22 cellular contexts compared by ENCODE assay signal in the genomic region with DNA sequence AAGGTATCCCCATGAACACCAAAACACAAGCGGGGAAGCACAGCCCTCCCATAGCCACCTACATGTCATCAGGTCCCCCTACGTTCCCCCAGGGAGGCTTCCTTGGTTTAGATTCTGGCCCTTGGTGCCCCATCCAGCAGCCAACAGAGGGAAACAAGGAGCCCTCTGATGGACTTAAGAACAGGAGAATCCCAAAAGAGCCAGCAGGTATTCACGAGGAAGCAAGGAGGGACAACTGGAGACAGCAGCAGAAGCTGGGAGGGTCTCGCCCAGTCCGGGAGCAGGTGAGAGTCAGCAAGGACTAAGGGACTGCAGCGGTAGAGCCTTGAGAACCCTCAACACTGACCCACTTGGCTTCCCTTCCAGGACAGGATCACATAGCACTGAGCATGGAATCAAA. TPM values are rescaled to one million over a fixed set of nuclear protein-coding genes. Genes with fewer than 3 reads are reported as not detected.
DNase-seq lines count a peak whose midpoint lies in the region; ATAC-seq, FAIRE-seq and TF ChIP-seq lines count a peak whose summit lies in the region.
"Had no signal": no experiment of that assay in that cellular context is flagged by ENCODE, and none has a peak within 500 bp of the region (broad histone marks: within the 10 kb centered on the region; RNA-seq: fewer than 3 reads in every experiment).

No MANE protein-coding gene starts in this region.

- intact Hi-C loops in Panc1 (cut with micrococcal nuclease; ENCODE audit: unreplicated experiment) (no loop called here), left ventricle myocardium superior (cut with micrococcal nuclease) (loop anchor here (5.0 kb wide), 1 partner anchor 127 kb away; no protein-coding TSS in a partner anchor)

- DNase-seq in Panc1 (ENCODE audit: low read depth, low spot score) (no peak), endodermal cell (peak; percentile 75), osteocyte (ENCODE audit: extremely low spot score, unreplicated experiment) (peak; percentile 40), left ventricle myocardium superior (no peak), mucosa of gallbladder (ENCODE audit: low spot score) (no peak), H54 (ENCODE audit: insufficient read length, low spot score) (no peak)
- DNase-seq: activated naive CD4-positive, alpha-beta T cell treated with anti-CD3 and anti-CD28 coated beads for 36 hours; activated T-cell treated with anti-CD3 and anti-CD28 coated beads, Interleukin-2, amount 50 U/mL, for 1 hour; aorta; NCI-H1417 treated with DMSO at 0.1 percent for 48 hours; NCI-H2171; NCI-H748 treated with DMSO at 0.1 percent for 48 hours; small intestine; stimulated activated CD4-positive, alpha-beta T cell treated with anti-CD3 and anti-CD28 coated beads, Interleukin-4, amount 100 ng/mL, for 24 hours had no signal

- H3K27me3 Mint-ChIP-seq in endodermal cell (ENCODE audit: insufficient read depth) (peaks cover 20% of the 10 kb centered on the region), osteocyte (ENCODE audit: unreplicated experiment) (peaks cover 26% of the 10 kb centered on the region)

- no peak for ATAC-seq in Panc1
- ATAC-seq in GM18511 (IDR thresholded peaks at IDR 0.05; ENCODE audit: unreplicated experiment) = no peak
- ATAC-seq in left ventricle myocardium superior = no peak

- H3K4me3 Mint-ChIP-seq in endodermal cell (no peak overlapping the region), osteocyte (ENCODE audit: unreplicated experiment) (no peak overlapping the region)
- H3K4me3 Mint-ChIP-seq: activated naive CD4-positive, alpha-beta T cell treated with anti-CD3 and anti-CD28 coated beads for 36 hours; dendritic cell treated with granulocyte-macrophage colony-stimulating factor and Interleukin-4, amounts not matched to agents 40 ng/mL and 50 ng/mL, for 4 days had no signal

- H3K4me1 Mint-ChIP-seq in endodermal cell (peaks cover 7% of the 10 kb centered on the region), osteocyte (ENCODE audit: unreplicated experiment) (peaks cover 7% of the 10 kb centered on the region)

- in situ Hi-C loops in Panc1 (cut with HindIII; ENCODE audit: low pct_unique_long_range_greater_than_20kb, low sequenced_read_pairs) = no loop called here

- no peaks in the 10 kb centered on the region for H3K27me3 ChIP-seq in Panc1 (ENCODE audit: control insufficient read depth, insufficient read depth, low read length)
- H3K27me3 ChIP-seq in endodermal cell (ENCODE audit: control insufficient read depth, insufficient read depth, low read length, poor library complexity, severe bottlenecking) = peaks cover 9% of the 10 kb centered on the region

- no peaks in the 10 kb centered on the region for H3K9me3 Mint-ChIP-seq in endodermal cell
- H3K9me3 Mint-ChIP-seq in osteocyte (ENCODE audit: unreplicated experiment) = no peaks in the 10 kb centered on the region
- H3K9me3 Mint-ChIP-seq: activated naive CD4-positive, alpha-beta T cell treated with anti-CD3 and anti-CD28 coated beads for 36 hours; dendritic cell treated with granulocyte-macrophage colony-stimulating factor and Interleukin-4, amounts not matched to agents 40 ng/mL and 50 ng/mL, for 4 days had no signal

- CTCF ChIA-PET in Panc1 (lab: Charles Lee) = no interaction called here

- H3K9ac ChIP-seq in endodermal cell (ENCODE audit: extremely low read depth, low read length, poor library complexity, severe bottlenecking) = no peak overlapping the region
- H3K9ac ChIP-seq: BLaER1 treated with 17β-estradiol and CSF1 and Interleukin-3, amounts not matched to agents 10 nM and 100 nM; parathyroid adenoma had no signal

- 90 to 98% methylated on average over 5 to 6 of the region's 6 CpGs for WGBS in endodermal cell (ENCODE audit: insufficient coverage in 1 of 2, insufficient read length in 1 of 2), 2 experiments

- no peak overlapping the region for H3K27ac Mint-ChIP-seq in endodermal cell
- no peak overlapping the region for H3K27ac Mint-ChIP-seq in osteocyte (ENCODE audit: unreplicated experiment)
- H3K27ac Mint-ChIP-seq: activated naive CD4-positive, alpha-beta T cell treated with anti-CD3 and anti-CD28 coated beads for 36 hours; dendritic cell treated with granulocyte-macrophage colony-stimulating factor and Interleukin-4, amounts not matched to agents 40 ng/mL and 50 ng/mL, for 4 days had no signal

- no peak for FAIRE-seq in H54 (lab: Jason Lieb, UNC)
- FAIRE-seq: D721Med, GM12891, small intestine had no signal

- H3K4me3 ChIP-seq in Panc1 (ENCODE audit: low read depth in 2 of 2, low read length in 2 of 2) (no peak overlapping the region), endodermal cell (ENCODE audit: low read length) (no peak overlapping the region)
- H3K4me3 ChIP-seq: BLaER1 treated with 17β-estradiol and CSF1 and Interleukin-3, amounts not matched to agents 10 nM and 100 nM had no signal

- H3K36me3 ChIP-seq in Panc1 (ENCODE audit: control insufficient read depth, insufficient read depth, low read length) (no peaks in the 10 kb centered on the region), endodermal cell (ENCODE audit: control insufficient read depth, insufficient read depth, low read length) (no peaks in the 10 kb centered on the region)
- H3K36me3 ChIP-seq: BLaER1 treated with 17β-estradiol and CSF1 and Interleukin-3, amounts not matched to agents 10 nM and 100 nM had no signal

- H3K4me1 ChIP-seq in Panc1 (ENCODE audit: control insufficient read depth, insufficient read depth, low read length) (no peaks in the 10 kb centered on the region), endodermal cell (ENCODE audit: control insufficient read depth, insufficient read depth, low read length) (no peaks in the 10 kb centered on the region)
- H3K4me1 ChIP-seq: parathyroid adenoma had no signal

- peak; percentile 17; the same call in 1 of the 3 replicates for TF ChIP-seq CTCF in GM12872 (IDR thresholded peaks at IDR 0.05; ENCODE audit: insufficient read depth, low read depth, low read length)
- peak; percentile 44 for TF ChIP-seq CTCF in Panc1 (IDR thresholded peaks at IDR 0.05)
- TF ChIP-seq CTCF in endodermal cell (conservative IDR thresholded peaks at IDR 0.05) = peak; percentile 65
- peak; percentile 15 for TF ChIP-seq CTCF in osteocyte (IDR thresholded peaks at IDR 0.05)

- POLR2A ChIA-PET in Panc1 (lab: Charles Lee) = no interaction called here

- no peak for TF ChIP-seq POLR2A in H54 (IDR thresholded peaks at IDR 0.05; ENCODE audit: low read depth, low read length)

- H3K9me3 ChIP-seq in Panc1 (ENCODE audit: control insufficient read depth, insufficient read depth, low read depth, low read length) (no peaks in the 10 kb centered on the region), endodermal cell (ENCODE audit: control insufficient read depth, low read length) (no peaks in the 10 kb centered on the region)
- H3K9me3 ChIP-seq: BLaER1 treated with 17β-estradiol and CSF1 and Interleukin-3, amounts not matched to agents 10 nM and 100 nM had no signal

- H3K36me3 Mint-ChIP-seq in endodermal cell (ENCODE audit: low read depth) (no peaks in the 10 kb centered on the region), osteocyte (ENCODE audit: unreplicated experiment) (no peaks in the 10 kb centered on the region)

- H3K27ac ChIP-seq in Panc1 (ENCODE audit: low read length) (no peak overlapping the region), endodermal cell (ENCODE audit: low read depth, low read length) (no peak overlapping the region)
- H3K27ac ChIP-seq: BLaER1 treated with 17β-estradiol and CSF1 and Interleukin-3, amounts not matched to agents 10 nM and 100 nM; epithelial cell of prostate; parathyroid adenoma had no signal

- BruUV-seq in Panc1 (replicated peaks; lab: Mats Ljungman, UMichigan) = no TSS peak

RNA-seq across cellular contexts. Expression of gene TOP1, which starts 58.4 kb away (rescaled TPM):
- total RNA-seq in Panc1 (2021; ENCODE audit: unreplicated experiment) = 65.2 TPM
- 39.6 TPM for polyA plus RNA-seq in Panc1 (2012; ENCODE audit: insufficient read length)
- 10 to 100 TPM; 78.8 to 82.5 TPM for total RNA-seq in endodermal cell
- 91.0 TPM for polyA plus RNA-seq in endodermal cell (2013, experiment 1 of 2)
- 88.9 TPM for polyA plus RNA-seq in endodermal cell (2013, experiment 2 of 2)
- 50.2 and 51.1 TPM in 2 replicates for total RNA-seq in osteocyte
- 25.3 TPM for total RNA-seq in left ventricle myocardium superior
- 83.2 TPM for total RNA-seq in mucosa of gallbladder

Comparison
In these comparisons a context has a peak if more than half of its experiments do, and no peak if none do; other contexts are left out.
1. CTCF ChIP-seq: peak in every context shown above with its lines; median percentile 65 in endodermal cell; 44 in Panc1; 17 in GM12872; 15 in osteocyte.
2. DNase-seq: peak in endodermal cell (single experiment) and osteocyte (single experiment); none in Panc1 (single experiment), left ventricle myocardium superior (single experiment), mucosa of gallbladder (single experiment) and H54 (single experiment).